25 cellular contexts compared by ENCODE assay signal in genomic region chr15:80691575-80691974, GRCh38.
"Had no signal": no experiment of that assay in that cellular context is flagged by ENCODE, and none has a peak within 500 bp of the region (broad histone marks: within the 10 kb centered on the region; RNA-seq: fewer than 3 reads in every experiment).

No MANE protein-coding gene starts in this region.

- H3K9me3 ChIP-seq: gastrocnemius medialis, prostate gland, right atrium auricular region, thyroid gland had no signal

- H3K27ac ChIP-seq: gastrocnemius medialis, neural progenitor cell, prostate gland, right atrium auricular region, thyroid gland had no signal

- H3K27me3 ChIP-seq: gastrocnemius medialis, right atrium auricular region, thyroid gland had no signal

- H3K36me3 Mint-ChIP-seq: naive thymus-derived CD4-positive, alpha-beta T cell; neural progenitor cell had no signal

- H3K27me3 Mint-ChIP-seq: effector memory CD8-positive, alpha-beta T cell had no signal

- ATAC-seq: effector memory CD8-positive, alpha-beta T cell; gastrocnemius medialis; left lobe of liver; naive thymus-derived CD4-positive, alpha-beta T cell; sciatic nerve; stimulated activated naive CD8-positive, alpha-beta T cell treated with anti-CD3 and anti-CD28 coated beads, Interleukin-15, amount 100 ng/mL, for 72 hours had no signal

- H2AFZ ChIP-seq: neural progenitor cell had no signal

- DNase-seq: cortex of kidney; effector memory CD8-positive, alpha-beta T cell; foreskin fibroblast; gastrocnemius medialis; head of caudate nucleus; kidney; mesendoderm; midbrain; naive thymus-derived CD4-positive, alpha-beta T cell; stimulated activated CD4-positive, alpha-beta T cell treated with anti-CD3 and anti-CD28 coated beads, Interleukin-12 subunit alpha, Interleukin-12 subunit beta, amount 100 ng/mL, for 4 hours; stimulated activated CD4-positive, alpha-beta T cell treated with anti-CD3 and anti-CD28 coated beads, Interleukin-1b, Interleukin-23, amount 100 ng/mL, for 48 hours; stimulated activated CD4-positive, alpha-beta T cell treated with anti-CD3 and anti-CD28 coated beads, Interleukin-4, amount 100 ng/mL, for 1 hour; stimulated activated CD8-positive, alpha-beta memory T cell treated with anti-CD3 and anti-CD28 coated beads, Interleukin-4, amount 100 ng/mL, for 48 hours; stimulated activated naive CD4-positive, alpha-beta T cell; stimulated activated naive CD8-positive, alpha-beta T cell treated with anti-CD3 and anti-CD28 coated beads, Interleukin-15, amount 100 ng/mL, for 72 hours; thyroid gland; trophoblast cell had no signal

- H3K36me3 ChIP-seq: gastrocnemius medialis, neural progenitor cell, prostate gland, right atrium auricular region, thyroid gland had no signal

- H3K4me3 Mint-ChIP-seq: effector memory CD8-positive, alpha-beta T cell; naive thymus-derived CD4-positive, alpha-beta T cell; neural progenitor cell; stimulated activated naive CD8-positive, alpha-beta T cell treated with anti-CD3 and anti-CD28 coated beads, Interleukin-15, amount 100 ng/mL, for 72 hours had no signal

- H3K4me3 ChIP-seq: gastrocnemius medialis, lung, neural progenitor cell, prostate gland, right atrium auricular region, smooth muscle cell, thyroid gland had no signal

- H3K4me1 ChIP-seq: prostate gland had no signal

- H3K27ac Mint-ChIP-seq: effector memory CD8-positive, alpha-beta T cell; naive thymus-derived CD4-positive, alpha-beta T cell; nephron; neural progenitor cell; stimulated activated naive CD8-positive, alpha-beta T cell treated with anti-CD3 and anti-CD28 coated beads, Interleukin-15, amount 100 ng/mL, for 72 hours had no signal

- H3K9me3 Mint-ChIP-seq: effector memory CD8-positive, alpha-beta T cell; naive thymus-derived CD4-positive, alpha-beta T cell; nephron; neural progenitor cell; stimulated activated naive CD8-positive, alpha-beta T cell treated with anti-CD3 and anti-CD28 coated beads, Interleukin-15, amount 100 ng/mL, for 72 hours had no signal

- H3K4me2 ChIP-seq: neural progenitor cell, smooth muscle cell had no signal
